Comparison of ENCODE assay signal across 18 cellular contexts in the genomic region with DNA sequence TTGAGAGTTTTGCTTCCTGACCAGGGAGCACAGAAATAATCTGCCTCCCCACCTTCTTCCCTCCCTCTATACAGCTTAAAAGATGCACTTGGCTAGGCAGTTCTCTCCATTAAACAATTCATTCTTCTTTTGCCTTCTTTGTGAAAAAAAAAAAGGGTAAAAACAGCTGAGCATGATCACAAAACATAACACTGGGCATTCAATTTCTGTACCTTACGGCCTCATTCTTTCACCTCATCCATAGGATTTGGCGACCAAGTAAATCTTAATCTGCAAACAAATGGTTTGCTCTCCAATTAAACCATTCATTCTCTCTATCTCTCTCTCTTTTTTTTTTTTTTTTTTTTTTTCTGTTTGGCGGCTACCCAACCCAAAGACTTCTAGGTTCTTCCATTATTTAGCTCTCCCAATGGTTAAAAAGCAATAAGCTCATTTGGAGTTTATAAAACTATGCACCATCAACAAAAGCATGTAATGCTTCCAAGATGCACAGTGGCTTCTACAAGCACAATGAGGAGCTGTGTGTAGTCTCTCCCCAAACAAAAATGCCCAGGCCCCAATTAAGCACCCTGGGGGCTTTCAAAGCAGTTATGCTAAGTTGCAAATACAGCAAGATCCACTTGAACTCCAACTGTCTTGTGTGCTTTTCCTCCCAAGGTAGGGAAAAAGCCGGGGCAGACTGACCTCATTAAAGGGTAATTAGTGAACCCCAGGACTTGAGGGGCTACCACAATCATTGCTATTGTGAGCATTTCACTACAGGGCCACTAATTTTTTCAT. TPM values are rescaled to one million over a fixed set of nuclear protein-coding genes. Genes with fewer than 3 reads are reported as not detected.
DNase-seq lines count a peak whose midpoint lies in the region; ATAC-seq and TF ChIP-seq lines count a peak whose summit lies in the region.
"Had no signal": no experiment of that assay in that cellular context is flagged by ENCODE, and none has a peak within 500 bp of the region (broad histone marks: within the 10 kb centered on the region; RNA-seq: fewer than 3 reads in every experiment).

No MANE protein-coding gene starts in this region.

- H3K36me3 Mint-ChIP-seq in WTC11, result no peaks in the 10 kb centered on the region
- H3K36me3 Mint-ChIP-seq in nephron (ENCODE audit: low read depth), result peaks cover 3% of the 10 kb centered on the region
- H3K36me3 Mint-ChIP-seq: activated CD4-positive, alpha-beta memory T cell treated with anti-CD3 and anti-CD28 coated beads for 36 hours; T-cell had no signal

- no peak overlapping the region for H3K27ac ChIP-seq in BLaER1
- H3K27ac ChIP-seq: neutrophil, upper lobe of right lung had no signal

- ATAC-seq in WTC11 (no peak; the same call in 1 of the 2 replicates), GM21367 (IDR thresholded peaks at IDR 0.05; ENCODE audit: unreplicated experiment) (no peak)
- ATAC-seq: Right ventricle myocardium inferior, T-cell, upper lobe of right lung had no signal

- CTCF ChIA-PET in WTC11 (lab: Charles Lee), result interaction anchor here (0.7 to 1.0 kb wide), 4 partner anchors 16 to 1873 kb away, joined by 3 to 7 read pairs (median 4); no protein-coding TSS in a partner anchor

- POLR2A ChIA-PET in WTC11 (lab: Charles Lee), result interaction anchor here (0.6 to 1.1 kb wide), 6 partner anchors 15 to 481 kb away, joined by 3 to 9 read pairs (median 6); no protein-coding TSS in a partner anchor

- H3K36me3 ChIP-seq in BLaER1 (peaks cover 78% of the 10 kb centered on the region), HAP-1 (replicated peaks) (no peaks in the 10 kb centered on the region)
- H3K36me3 ChIP-seq: neutrophil, upper lobe of right lung had no signal

- H3K9me3 ChIP-seq in BLaER1 (no peaks in the 10 kb centered on the region), HAP-1 (no peaks in the 10 kb centered on the region)
- H3K9me3 ChIP-seq: Caco-2, neutrophil, upper lobe of right lung had no signal

- peak overlapping the region; percentile 90 for H3K4me2 ChIP-seq in BLaER1

- peak overlapping the region; percentile 15 for H3K4me3 Mint-ChIP-seq in WTC11
- peak overlapping the region; percentile 2 to 40 (median 8) for H3K4me3 Mint-ChIP-seq in nephron
- H3K4me3 Mint-ChIP-seq: activated CD4-positive, alpha-beta memory T cell treated with anti-CD3 and anti-CD28 coated beads for 36 hours; activated naive CD4-positive, alpha-beta T cell treated with anti-CD3 and anti-CD28 coated beads for 36 hours; T-cell had no signal

- DNase-seq in HAP-1 (ENCODE audit: low spot score in 2 of 2) (peak; percentile 84 to 91), WTC11 (ENCODE audit: low spot score) (no peak), NCI-H1436 (lab: John Stamatoyannopoulos, UW) (no peak)
- no peak for DNase-seq in stimulated activated naive CD4-positive, alpha-beta T cell treated with Interleukin-2 at 50 U/mL for 16 hours (lab: John Stamatoyannopoulos, UW)
- DNase-seq: activated CD4-positive, alpha-beta memory T cell treated with anti-CD3 and anti-CD28 coated beads for 36 hours; activated naive CD4-positive, alpha-beta T cell treated with anti-CD3 and anti-CD28 coated beads for 36 hours; Caco-2; effector memory CD4-positive, alpha-beta T cell; GDM1; NCI-H1436 treated with DMSO at 0.1 percent for 48 hours; stimulated activated naive CD4-positive, alpha-beta T cell; T-cell; upper lobe of right lung had no signal

- peaks cover 100% of the 10 kb centered on the region for H4K20me1 ChIP-seq in BLaER1

- H3K9me3 Mint-ChIP-seq in WTC11 (no peaks in the 10 kb centered on the region), nephron (no peaks in the 10 kb centered on the region)
- H3K9me3 Mint-ChIP-seq: T-cell had no signal

- peak overlapping the region; percentile 64 for H3K27ac Mint-ChIP-seq in WTC11
- peak overlapping the region; percentile 42 to 76 (median 75) for H3K27ac Mint-ChIP-seq in nephron
- H3K27ac Mint-ChIP-seq: activated CD4-positive, alpha-beta memory T cell treated with anti-CD3 and anti-CD28 coated beads for 36 hours; activated naive CD4-positive, alpha-beta T cell treated with anti-CD3 and anti-CD28 coated beads for 36 hours; T-cell had no signal

- H3K27me3 Mint-ChIP-seq in WTC11 (ENCODE audit: low read depth) (no peaks in the 10 kb centered on the region), nephron (ENCODE audit: low read depth) (no peaks in the 10 kb centered on the region)

- TF ChIP-seq CTCF in WTC11 (IDR thresholded peaks at IDR 0.05) (no peak), nephron (IDR thresholded peaks at IDR 0.05; ENCODE audit: unreplicated experiment in 3 of 3) (no peak)

- H3K9ac ChIP-seq in BLaER1, result no peak overlapping the region

- peak overlapping the region; percentile 30; the same call in 1 of the 2 replicates for H3K4me3 ChIP-seq in BLaER1
- H3K4me3 ChIP-seq in HAP-1, result no peak overlapping the region
- H3K4me3 ChIP-seq: upper lobe of right lung had no signal

- no peaks in the 10 kb centered on the region for H3K27me3 ChIP-seq in BLaER1
- no peaks in the 10 kb centered on the region for H3K27me3 ChIP-seq in HAP-1 (ENCODE audit: low read depth)
- H3K27me3 ChIP-seq: upper lobe of right lung had no signal

- H3K4me1 Mint-ChIP-seq in WTC11 (peaks cover 22% of the 10 kb centered on the region), nephron (peaks cover 84% of the 10 kb centered on the region)
- H3K4me1 Mint-ChIP-seq: T-cell had no signal

- H3K4me1 ChIP-seq in BLaER1, result peaks cover 100% of the 10 kb centered on the region
- H3K4me1 ChIP-seq in HAP-1, result peaks cover 77% of the 10 kb centered on the region

- in situ Hi-C loops in HAP-1 (cut with MboI; ENCODE audit: low sequenced_read_pairs), result no loop called here

TF ChIP-seq in WTC11, 78 proteins besides CTCF, POLR2A, EP300 and RAD21:
- TF ChIP-seq SP1 (CRISPR knock-in tag; conservative IDR thresholded peaks at IDR 0.05) (0 out of 2 replicates have a peak, but pooled peaks have one; percentile 32), ARID4B (CRISPR knock-in tag; IDR thresholded peaks at IDR 0.05; ENCODE audit: borderline replicate concordance) (no peak)
TF ChIP-seq in WTC11: peak in this region for 1.

RNA-seq across cellular contexts. Expression of gene ZNF608, which starts 13.4 kb away (rescaled TPM):
- 40.6 to 44.4 TPM (median 43.8 TPM) in 3 replicates for total RNA-seq in WTC11 (2021)
- total RNA-seq: activated CD4-positive, alpha-beta memory T cell treated with anti-CD3 and anti-CD28 coated beads for 36 hours; activated naive CD4-positive, alpha-beta T cell treated with anti-CD3 and anti-CD28 coated beads for 36 hours had no signal

Comparison
In these comparisons a context has a peak if more than half of its experiments do, and no peak if none do; other contexts are left out.
1. DNase-seq: peak in HAP-1 (2 of 2); none in WTC11 (single experiment), stimulated activated naive CD4-positive, alpha-beta T cell treated with Interleukin-2 at 50 U/mL for 16 hours (single experiment) and NCI-H1436 (single experiment).